1 cellular context compared by ENCODE assay signal in the genomic region with DNA sequence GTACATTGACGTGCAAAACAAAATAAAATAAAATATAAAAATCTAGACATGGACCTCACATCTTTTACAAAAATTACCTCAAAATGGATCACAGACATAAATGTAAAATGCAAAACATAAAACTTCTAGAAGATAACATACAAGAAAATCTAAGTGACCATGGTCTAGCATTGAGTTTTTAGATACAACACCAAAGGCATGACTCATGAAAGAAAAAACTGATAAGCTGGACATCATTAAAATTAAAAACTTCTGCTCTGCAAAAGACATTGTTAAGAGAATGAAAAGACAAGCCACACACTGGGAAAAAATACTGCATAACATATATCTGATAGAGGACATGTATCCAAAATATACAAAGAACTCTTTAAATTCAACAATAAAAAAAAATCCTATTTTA.
TF ChIP-seq lines count a peak whose summit lies in the region.

No MANE protein-coding gene starts in this region.

TF ChIP-seq in K562, 482 proteins besides CTCF, POLR2A, EP300 and RAD21 (continued from another document):
- TF ChIP-seq ZFP30 (CRISPR knock-in tag; IDR thresholded peaks at IDR 0.05; ENCODE audit: borderline replicate concordance): no peak
- no peak for TF ChIP-seq YY1 (IDR thresholded peaks at IDR 0.05; ENCODE audit: borderline replicate concordance in 1 of 3, control insufficient read depth in 1 of 3, extremely low read depth in 1 of 3, insufficient read depth in 3 of 3, insufficient read length in 1 of 3, insufficient replicate concordance in 2 of 3, low read depth in 1 of 3, low read length in 2 of 3)
- TF ChIP-seq SMARCE1 (IDR thresholded peaks at IDR 0.05): peak; percentile 59; the same call in 1 of the 2 replicates
- no peak for TF ChIP-seq SMARCC2 (IDR thresholded peaks at IDR 0.05; ENCODE audit: low read depth)
- peak; percentile 70 for TF ChIP-seq DPF2 (IDR thresholded peaks at IDR 0.05)
- TF ChIP-seq, protein P1, sequence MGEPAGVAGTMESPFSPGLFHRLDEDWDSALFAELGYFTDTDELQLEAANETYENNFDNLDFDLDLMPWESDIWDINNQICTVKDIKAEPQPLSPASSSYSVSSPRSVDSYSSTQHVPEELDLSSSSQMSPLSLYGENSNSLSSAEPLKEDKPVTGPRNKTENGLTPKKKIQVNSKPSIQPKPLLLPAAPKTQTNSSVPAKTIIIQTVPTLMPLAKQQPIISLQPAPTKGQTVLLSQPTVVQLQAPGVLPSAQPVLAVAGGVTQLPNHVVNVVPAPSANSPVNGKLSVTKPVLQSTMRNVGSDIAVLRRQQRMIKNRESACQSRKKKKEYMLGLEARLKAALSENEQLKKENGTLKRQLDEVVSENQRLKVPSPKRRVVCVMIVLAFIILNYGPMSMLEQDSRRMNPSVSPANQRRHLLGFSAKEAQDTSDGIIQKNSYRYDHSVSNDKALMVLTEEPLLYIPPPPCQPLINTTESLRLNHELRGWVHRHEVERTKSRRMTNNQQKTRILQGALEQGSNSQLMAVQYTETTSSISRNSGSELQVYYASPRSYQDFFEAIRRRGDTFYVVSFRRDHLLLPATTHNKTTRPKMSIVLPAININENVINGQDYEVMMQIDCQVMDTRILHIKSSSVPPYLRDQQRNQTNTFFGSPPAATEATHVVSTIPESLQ (CRISPR knock-in tag; IDR thresholded peaks at IDR 0.05): no peak
- TF ChIP-seq ZFP91 (CRISPR knock-in tag; IDR thresholded peaks at IDR 0.05): no peak
- TF ChIP-seq, protein P2, sequence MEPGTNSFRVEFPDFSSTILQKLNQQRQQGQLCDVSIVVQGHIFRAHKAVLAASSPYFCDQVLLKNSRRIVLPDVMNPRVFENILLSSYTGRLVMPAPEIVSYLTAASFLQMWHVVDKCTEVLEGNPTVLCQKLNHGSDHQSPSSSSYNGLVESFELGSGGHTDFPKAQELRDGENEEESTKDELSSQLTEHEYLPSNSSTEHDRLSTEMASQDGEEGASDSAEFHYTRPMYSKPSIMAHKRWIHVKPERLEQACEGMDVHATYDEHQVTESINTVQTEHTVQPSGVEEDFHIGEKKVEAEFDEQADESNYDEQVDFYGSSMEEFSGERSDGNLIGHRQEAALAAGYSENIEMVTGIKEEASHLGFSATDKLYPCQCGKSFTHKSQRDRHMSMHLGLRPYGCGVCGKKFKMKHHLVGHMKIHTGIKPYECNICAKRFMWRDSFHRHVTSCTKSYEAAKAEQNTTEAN (CRISPR knock-in tag; IDR thresholded peaks at IDR 0.05): no peak
- peak; percentile 54; the same call in 1 of the 2 replicates for TF ChIP-seq ARID1B (IDR thresholded peaks at IDR 0.05)
- 0 out of 2 replicates have a peak, but pooled peaks have one; percentile 54 for TF ChIP-seq ARID3A (IDR thresholded peaks at IDR 0.05; ENCODE audit: borderline replicate concordance, low read depth, low read length)
- TF ChIP-seq NFE2 (IDR thresholded peaks at IDR 0.05; ENCODE audit: low read depth): peak; percentile 35; the same call in 1 of the 2 replicates
- TF ChIP-seq, protein P3, sequence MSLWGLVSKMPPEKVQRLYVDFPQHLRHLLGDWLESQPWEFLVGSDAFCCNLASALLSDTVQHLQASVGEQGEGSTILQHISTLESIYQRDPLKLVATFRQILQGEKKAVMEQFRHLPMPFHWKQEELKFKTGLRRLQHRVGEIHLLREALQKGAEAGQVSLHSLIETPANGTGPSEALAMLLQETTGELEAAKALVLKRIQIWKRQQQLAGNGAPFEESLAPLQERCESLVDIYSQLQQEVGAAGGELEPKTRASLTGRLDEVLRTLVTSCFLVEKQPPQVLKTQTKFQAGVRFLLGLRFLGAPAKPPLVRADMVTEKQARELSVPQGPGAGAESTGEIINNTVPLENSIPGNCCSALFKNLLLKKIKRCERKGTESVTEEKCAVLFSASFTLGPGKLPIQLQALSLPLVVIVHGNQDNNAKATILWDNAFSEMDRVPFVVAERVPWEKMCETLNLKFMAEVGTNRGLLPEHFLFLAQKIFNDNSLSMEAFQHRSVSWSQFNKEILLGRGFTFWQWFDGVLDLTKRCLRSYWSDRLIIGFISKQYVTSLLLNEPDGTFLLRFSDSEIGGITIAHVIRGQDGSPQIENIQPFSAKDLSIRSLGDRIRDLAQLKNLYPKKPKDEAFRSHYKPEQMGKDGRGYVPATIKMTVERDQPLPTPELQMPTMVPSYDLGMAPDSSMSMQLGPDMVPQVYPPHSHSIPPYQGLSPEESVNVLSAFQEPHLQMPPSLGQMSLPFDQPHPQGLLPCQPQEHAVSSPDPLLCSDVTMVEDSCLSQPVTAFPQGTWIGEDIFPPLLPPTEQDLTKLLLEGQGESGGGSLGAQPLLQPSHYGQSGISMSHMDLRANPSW (CRISPR knock-in tag; IDR thresholded peaks at IDR 0.05): no peak
- TF ChIP-seq JUN (IDR thresholded peaks at IDR 0.05; ENCODE audit: borderline replicate concordance, low read depth, low read length): no peak
- no peak for TF ChIP-seq JUN (CRISPR knock-in tag; IDR thresholded peaks at IDR 0.05; ENCODE audit: borderline replicate concordance)
- TF ChIP-seq FOSL1 (tag; conservative IDR thresholded peaks at IDR 0.05): peak; percentile 74
- TF ChIP-seq TCF7 (IDR thresholded peaks at IDR 0.05; ENCODE audit: borderline replicate concordance): no peak
- peak; percentile 58; the same call in 1 of the 2 replicates for TF ChIP-seq JUND (IDR thresholded peaks at IDR 0.05; ENCODE audit: borderline replicate concordance, low read depth, low read length)
- peak; percentile 72; the same call in 2 of the 3 replicates for TF ChIP-seq JUND (tag; IDR thresholded peaks at IDR 0.05; ENCODE audit: borderline replicate concordance, low read depth, low read length)
- peak; percentile 67 for TF ChIP-seq SMARCA4 (IDR thresholded peaks at IDR 0.05)
- no peak for TF ChIP-seq MLX (CRISPR knock-in tag; conservative IDR thresholded peaks at IDR 0.05)
- TF ChIP-seq, protein P4, sequence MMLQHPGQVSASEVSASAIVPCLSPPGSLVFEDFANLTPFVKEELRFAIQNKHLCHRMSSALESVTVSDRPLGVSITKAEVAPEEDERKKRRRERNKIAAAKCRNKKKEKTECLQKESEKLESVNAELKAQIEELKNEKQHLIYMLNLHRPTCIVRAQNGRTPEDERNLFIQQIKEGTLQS (IDR thresholded peaks at IDR 0.05): peak; percentile 67
- TF ChIP-seq, protein P4 (CRISPR knock-in tag; conservative IDR thresholded peaks at IDR 0.05): no peak
- no peak for TF ChIP-seq ZBTB40 (IDR thresholded peaks at IDR 0.05)
- no peak for TF ChIP-seq ZBTB40 (CRISPR knock-in tag; IDR thresholded peaks at IDR 0.05)
- TF ChIP-seq ZC3H4 (CRISPR knock-in tag; IDR thresholded peaks at IDR 0.05; ENCODE audit: borderline replicate concordance): no peak
- 0 out of 2 replicates have a peak, but pooled peaks have one; percentile 14 for TF ChIP-seq C11orf30 (IDR thresholded peaks at IDR 0.05; ENCODE audit: low read depth)
- TF ChIP-seq TCF3 (CRISPR knock-in tag; IDR thresholded peaks at IDR 0.05): no peak
TF ChIP-seq in K562: peak in this region for 10.
